In the genomic region with DNA sequence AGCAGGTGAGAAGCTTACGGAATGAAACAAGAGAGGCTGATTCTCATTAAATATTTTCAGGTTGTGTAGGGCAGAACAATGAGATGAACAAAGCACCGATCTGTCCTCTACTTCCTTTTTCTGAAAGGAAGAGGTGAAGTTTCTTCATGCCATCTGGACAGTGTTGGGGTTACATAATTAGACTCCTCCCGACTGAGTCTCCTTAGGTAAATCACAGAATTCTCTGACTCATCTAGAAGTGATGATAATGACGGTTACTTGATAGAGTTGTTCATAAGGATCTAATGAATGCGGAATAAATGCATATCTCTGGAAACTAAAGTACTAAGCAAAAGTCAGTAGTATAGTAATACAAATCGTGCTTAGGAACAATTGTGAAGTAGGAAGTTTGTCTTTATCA, we compare ENCODE assay signal across 1 cellular context.
TF ChIP-seq lines count a peak whose summit lies in the region.

No MANE protein-coding gene starts in this region.

TF ChIP-seq in GM12878, 131 proteins besides CTCF, POLR2A, EP300 and RAD21:
- no peak for TF ChIP-seq MYC (IDR thresholded peaks at IDR 0.05; ENCODE audit: insufficient read depth, insufficient read length, insufficient replicate concordance, low read length, severe bottlenecking)
- no peak for TF ChIP-seq RELA (IDR thresholded peaks at IDR 0.05; ENCODE audit: borderline replicate concordance, partially characterized antibody)
- no peak for TF ChIP-seq NRF1 (conservative IDR thresholded peaks at IDR 0.05; ENCODE audit: low read depth, low read length)
- TF ChIP-seq PAX8 (IDR thresholded peaks at IDR 0.05) = no peak
- peak in 1 of 2 experiments; percentile 71; a peak in 1 of 4 replicates for TF ChIP-seq ETV6 (conservative IDR thresholded peaks at IDR 0.05 in 1 of 2, IDR thresholded peaks at IDR 0.05 in 1 of 2; ENCODE audit: borderline replicate concordance in 1 of 2, low read depth in 1 of 2)
- no peak for TF ChIP-seq PML (IDR thresholded peaks at IDR 0.05; ENCODE audit: low read length)
- TF ChIP-seq ZBTB4 (CRISPR knock-in tag; IDR thresholded peaks at IDR 0.05) = no peak
- TF ChIP-seq NFIC (IDR thresholded peaks at IDR 0.05; ENCODE audit: low read depth, low read length) = no peak
- TF ChIP-seq MYB (IDR thresholded peaks at IDR 0.05; ENCODE audit: borderline replicate concordance, low read depth, low read length) = no peak
- TF ChIP-seq SKIL (IDR thresholded peaks at IDR 0.05; ENCODE audit: low read depth, poor library complexity, severe bottlenecking) = no peak
- TF ChIP-seq ZNF24 (IDR thresholded peaks at IDR 0.05) = peak; percentile 57; the same call in 1 of the 2 replicates
- TF ChIP-seq HCFC1 (IDR thresholded peaks at IDR 0.05; ENCODE audit: low read length) = no peak
- 0 out of 2 replicates have a peak, but pooled peaks have one; percentile 11 for TF ChIP-seq SPI1 (IDR thresholded peaks at IDR 0.05; ENCODE audit: borderline replicate concordance, insufficient read depth, low read depth, low read length)
